In the genomic region with DNA sequence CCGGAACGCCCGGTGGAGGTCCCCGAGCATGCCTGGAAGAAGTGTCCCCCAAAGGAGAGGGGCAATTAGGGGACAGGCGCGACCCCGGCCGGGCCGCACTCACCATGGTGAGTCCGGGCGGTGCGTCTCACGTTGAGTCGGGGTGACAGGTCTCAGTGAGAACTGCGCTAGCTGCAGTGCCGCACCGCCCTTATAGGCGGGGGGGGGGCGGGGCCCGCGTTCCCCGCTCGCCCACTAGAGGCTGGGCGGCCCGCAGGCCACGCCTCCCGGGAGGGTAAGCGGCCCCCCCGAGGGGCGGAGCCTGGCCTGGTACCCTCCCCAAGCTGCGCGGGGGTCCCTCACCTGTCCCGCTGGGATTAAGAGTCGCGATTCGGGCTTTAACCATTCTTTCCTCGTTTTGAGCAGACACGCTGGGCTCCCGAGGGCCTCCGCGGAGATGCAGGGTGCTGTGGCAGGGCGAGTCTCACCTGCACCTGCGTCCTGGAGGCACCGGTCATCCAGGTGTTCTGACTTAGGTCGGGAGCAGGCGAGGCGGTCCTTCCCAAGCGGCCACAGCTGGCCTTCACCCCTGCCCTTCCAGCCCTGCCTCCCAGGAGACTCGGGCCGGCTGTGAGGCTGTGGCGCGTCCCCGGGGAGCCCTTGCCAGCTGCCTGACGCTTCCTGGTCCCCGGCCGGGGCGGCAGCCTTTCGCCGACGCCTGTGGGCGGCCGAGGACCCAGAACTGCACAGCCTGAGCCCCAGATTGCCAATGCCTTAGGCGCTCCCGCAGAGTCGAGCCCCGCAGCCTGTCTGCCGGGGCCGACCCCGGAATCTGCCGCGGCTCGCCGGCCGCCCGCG, we compare ENCODE assay signal across 8 cellular contexts. TPM values are rescaled to one million over a fixed set of nuclear protein-coding genes. Genes with fewer than 3 reads are reported as not detected.
A peak's percentile ranks its signal among the peaks of the same experiment; 100 is the strongest.
DNase-seq lines count a peak whose midpoint lies in the region; ATAC-seq, FAIRE-seq and TF ChIP-seq lines count a peak whose summit lies in the region.

A gene (minus strand): TSS at position 166 of the 837 bp plus-strand sequence. CDS start 60 bp downstream, at position 106.

- H3K27ac Mint-ChIP-seq in activated CD4-positive, alpha-beta T cell treated with anti-CD3 and anti-CD28 coated beads, Interleukin-2, amount 10 ng/mL, durations not matched to agents 7 days and 5 days: peak within 1 kb of the TSS; percentile 93

- DNase-seq in AG04450 (ENCODE audit: low read depth, low spot score): no peak
- peak; percentile 39 for DNase-seq in NCI-H524 treated with DMSO at 0.1 percent for 48 hours (lab: John Stamatoyannopoulos, UW)
- DNase-seq in activated CD4-positive, alpha-beta T cell treated with anti-CD3 and anti-CD28 coated beads, Interleukin-2, amount 10 ng/mL, durations not matched to agents 7 days and 5 days: peak; percentile 91
- peak; percentile 94 for DNase-seq in colonic mucosa
- peak; percentile 58 for DNase-seq in HepG2 (ENCODE audit: low spot score)
- DNase-seq in stimulated activated CD4-positive, alpha-beta T cell treated with anti-CD3 and anti-CD28 coated beads, Interleukin-2, amount 100 ng/mL, for 48 hours: peak; percentile 81 to 88

- no peaks in the 10 kb centered on the region for H3K27me3 Mint-ChIP-seq in activated CD4-positive, alpha-beta T cell treated with anti-CD3 and anti-CD28 coated beads, Interleukin-2, amount 10 ng/mL, durations not matched to agents 7 days and 5 days

- no peaks in the 10 kb centered on the region for H3K9me3 Mint-ChIP-seq in activated CD4-positive, alpha-beta T cell treated with anti-CD3 and anti-CD28 coated beads, Interleukin-2, amount 10 ng/mL, durations not matched to agents 7 days and 5 days

- H3K27me3 ChIP-seq in AG04450 (ENCODE audit: control insufficient read depth, insufficient read depth, low read length): peaks cover 14% of the 10 kb centered on the region
- H3K27me3 ChIP-seq in colonic mucosa: no peaks in the 10 kb centered on the region
- H3K27me3 ChIP-seq in HepG2 (ENCODE audit: control insufficient read depth in 1 of 2, insufficient read depth in 2 of 2, low read length in 2 of 2): peaks cover 2 to 40% of the 10 kb centered on the region in 2 experiments; a peak in 4 of 5 replicates

- POLR2A ChIA-PET in AG04450 (lab: Yijun Ruan, JAX) (interaction anchor here (0.6 to 1.7 kb wide), 6 partner anchors 21 to 149 kb away, joined by 3 to 9 read pairs (median 5); a partner anchor contains a TSS), HepG2 (lab: Yijun Ruan, JAX) (interaction anchor here (1.0 to 3.5 kb wide), 14 partner anchors 9 to 298 kb away, joined by 3 to 26 read pairs (median 6); a partner anchor contains a TSS)
- POLR2A ChIA-PET in activated CD4-positive, alpha-beta T cell treated with anti-CD3 and anti-CD28 coated beads, Interleukin-2, amount 10 ng/mL, durations not matched to agents 7 days and 5 days (lab: Charles Lee): interaction anchor here (0.7 to 1.5 kb wide), 5 partner anchors 9 to 75 kb away, joined by 3 to 6 read pairs (median 5); a partner anchor contains a TSS

- intact Hi-C loops in colonic mucosa (cut with DNase I) (no loop called here), HepG2 (cut with micrococcal nuclease; ENCODE audit: unreplicated experiment) (no loop called here)

- H3K4me1 ChIP-seq in colonic mucosa: peaks cover 26% of the 10 kb centered on the region
- H3K4me1 ChIP-seq in HepG2 (ENCODE audit: insufficient read depth, low read length): peaks cover 60% of the 10 kb centered on the region

- TF ChIP-seq EP300 in HepG2 (IDR thresholded peaks at IDR 0.05; ENCODE audit: low read depth in 2 of 2, low read length in 2 of 2) (no peak), HepG2 (CRISPR knock-in tag; IDR thresholded peaks at IDR 0.05; ENCODE audit: borderline replicate concordance) (no peak)

- peaks cover 50% of the 10 kb centered on the region for H3K4me1 Mint-ChIP-seq in activated CD4-positive, alpha-beta T cell treated with anti-CD3 and anti-CD28 coated beads, Interleukin-2, amount 10 ng/mL, durations not matched to agents 7 days and 5 days

- 0% methylated on average over 27 of the region's 76 CpGs for WGBS in HepG2 (ENCODE audit: low lambda C conversion rate)

- FAIRE-seq in HepG2 (lab: Jason Lieb, UNC): peak; percentile 63

- peak; percentile 55 for ATAC-seq in GM18907 (IDR thresholded peaks at IDR 0.05; ENCODE audit: unreplicated experiment)
- ATAC-seq in HG03135 (IDR thresholded peaks at IDR 0.05; ENCODE audit: unreplicated experiment): peak; percentile 56
- ATAC-seq in HepG2: peak; percentile 62

- H3K4me3 ChIP-seq in AG04450 (ENCODE audit: low read depth, low read length): peak within 1 kb of the TSS; percentile 66
- peak within 1 kb of the TSS; percentile 89 for H3K4me3 ChIP-seq in colonic mucosa
- peak within 1 kb of the TSS; percentile 62 to 83 (median 62) for H3K4me3 ChIP-seq in HepG2 (replicated peaks in 1 of 3; ENCODE audit: insufficient read depth in 1 of 3, low read depth in 2 of 3, low read length in 3 of 3)

- TF ChIP-seq POLR2A in HepG2 (IDR thresholded peaks at IDR 0.05; ENCODE audit: insufficient read depth in 1 of 2, low read depth in 2 of 2, low read length in 2 of 2): peak in 1 of 2 experiments; percentile 48; a peak in 1 of 4 replicates

- no peaks in the 10 kb centered on the region for H3K79me2 ChIP-seq in HepG2 (ENCODE audit: insufficient read depth, low read length)

- CTCF ChIA-PET in AG04450 (lab: Charles Lee): interaction anchor here (0.6 to 3.1 kb wide), 6 partner anchors 8 to 83 kb away, joined by 3 to 19 read pairs (median 14); a partner anchor contains a TSS
- CTCF ChIA-PET in activated CD4-positive, alpha-beta T cell treated with anti-CD3 and anti-CD28 coated beads, Interleukin-2, amount 10 ng/mL, durations not matched to agents 7 days and 5 days (lab: Charles Lee): interaction anchor here (1.0 to 9.7 kb wide), 12 partner anchors 8 to 97 kb away, joined by 3 to 99 read pairs (median 4); a partner anchor contains a TSS
- CTCF ChIA-PET in HepG2 (lab: Yijun Ruan, JAX; ENCODE audit: low intra/inter-chr PET ratio, low total read pairs): interaction anchor here (0.9 to 1.2 kb wide), 2 partner anchors 23 to 40 kb away, joined by 3 read pairs; no protein-coding TSS in a partner anchor

- no peak within 1 kb of the TSS for H2AFZ ChIP-seq in HepG2 (ENCODE audit: low read length)

- TF ChIP-seq CTCF in AG04450 (IDR thresholded peaks at IDR 0.05; ENCODE audit: low read depth, low read length): no peak
- peak; percentile 15 for TF ChIP-seq CTCF in colonic mucosa (IDR thresholded peaks at IDR 0.05)
- TF ChIP-seq CTCF in HepG2 (CRISPR knock-in tag; IDR thresholded peaks at IDR 0.05): peak; percentile 6; the same call in 1 of the 2 replicates

- H3K36me3 ChIP-seq in colonic mucosa: no peaks in the 10 kb centered on the region
- no peaks in the 10 kb centered on the region for H3K36me3 ChIP-seq in HepG2 (replicated peaks in 1 of 2; ENCODE audit: control insufficient read depth in 1 of 2, insufficient read depth in 2 of 2, low read length in 2 of 2)

- TF ChIP-seq RAD21 in HepG2 (CRISPR knock-in tag; IDR thresholded peaks at IDR 0.05): no peak

- no peaks in the 10 kb centered on the region for H4K20me1 ChIP-seq in HepG2 (ENCODE audit: insufficient read depth, low read length)

- H3K4me2 ChIP-seq in HepG2 (ENCODE audit: low read depth, low read length): peak within 1 kb of the TSS; percentile 99

- H3K9ac ChIP-seq in colonic mucosa (ENCODE audit: low read depth in 2 of 2, low read length in 2 of 2) (peak within 1 kb of the TSS; percentile 83 to 94), HepG2 (ENCODE audit: insufficient read depth, low read depth, low read length) (peak within 1 kb of the TSS; percentile 46; the same call in 1 of the 2 replicates)

- no peaks in the 10 kb centered on the region for H3K9me3 ChIP-seq in AG04450 (ENCODE audit: control insufficient read depth, insufficient read depth, low read length)
- no peaks in the 10 kb centered on the region for H3K9me3 ChIP-seq in colonic mucosa
- H3K9me3 ChIP-seq in HepG2 (ENCODE audit: low read length): no peaks in the 10 kb centered on the region

- peak within 1 kb of the TSS; percentile 99 for H3K4me3 Mint-ChIP-seq in activated CD4-positive, alpha-beta T cell treated with anti-CD3 and anti-CD28 coated beads, Interleukin-2, amount 10 ng/mL, durations not matched to agents 7 days and 5 days

- H3K27ac ChIP-seq in AG04450 (ENCODE audit: low read depth, low read length): no peak within 1 kb of the TSS
- peak within 1 kb of the TSS; percentile 81 for H3K27ac ChIP-seq in colonic mucosa
- H3K27ac ChIP-seq in HepG2 (ENCODE audit: extremely low read length, insufficient read depth, low read length): no peak within 1 kb of the TSS

- in situ Hi-C loops in HepG2 (cut with HindIII; ENCODE audit: extremely low pct_ligation_motif_present, low pct_unique_long_range_greater_than_20kb): no loop called here

- H3K36me3 Mint-ChIP-seq in activated CD4-positive, alpha-beta T cell treated with anti-CD3 and anti-CD28 coated beads, Interleukin-2, amount 10 ng/mL, durations not matched to agents 7 days and 5 days (ENCODE audit: low read depth): peaks cover 40% of the 10 kb centered on the region

- BruUV-seq in HepG2 (replicated peaks; lab: Mats Ljungman, UMichigan): no TSS peak

RNA-seq across cellular contexts. Expression of the gene that starts here (rescaled TPM):
- polyA plus RNA-seq in AG04450 (2011; rRNA removed) (22.4 and 22.6 TPM in 2 replicates), HepG2 (2011; rRNA removed) (12.7 and 19.5 TPM in 2 replicates)
- polyA minus RNA-seq in AG04450 (2011; rRNA and poly(A)+ RNA removed): 8.5 and 9.5 TPM in 2 replicates
- 100 to 1,000 TPM; 261 to 339 TPM for total RNA-seq in activated CD4-positive, alpha-beta T cell treated with anti-CD3 and anti-CD28 coated beads, Interleukin-2, amount 10 ng/mL, durations not matched to agents 7 days and 5 days
- total RNA-seq in colonic mucosa (100 to 1,000 TPM in 1 of 2 donors, 10 to 100 TPM in 1; 68.4 to 149 TPM), HepG2 (2016; rRNA removed; fragmentation: Illumina TruSeq; extraction: Trizol) (0.97 and 1.3 TPM in 2 replicates)
- total RNA-seq in HepG2 (2016; cell fraction: cytosol; rRNA removed; fragmentation: Illumina TruSeq; extraction: Trizol; ENCODE audit: low read depth): 0.10 and 0.18 TPM in 2 replicates
- total RNA-seq in HepG2 (2016; cell fraction: insoluble cytoplasmic fraction; rRNA removed; fragmentation: Illumina TruSeq; extraction: Trizol): 1.2 and 2.1 TPM in 2 replicates
- total RNA-seq in HepG2 (2016; cell fraction: membrane; rRNA removed; fragmentation: Illumina TruSeq; extraction: Trizol): 0.34 and 0.52 TPM in 2 replicates
- 0.78 and 0.81 TPM in 2 replicates for total RNA-seq in HepG2 (2016; cell fraction: nucleus; rRNA removed; fragmentation: Illumina TruSeq; extraction: Trizol)
- 10.0 and 11.2 TPM in 2 replicates for polyA plus RNA-seq in HepG2 (2011; cell fraction: cytosol; rRNA removed)
- 37.1 and 38.2 TPM in 2 replicates for polyA plus RNA-seq in HepG2 (2011; cell fraction: nucleus; rRNA removed)
- polyA plus RNA-seq in HepG2 (2012): 15.6 and 17.6 TPM in 2 replicates
- 0.87 and 1.3 TPM in 2 replicates for polyA plus RNA-seq in HepG2 (2016; cell fraction: cytosol; fragmentation: Illumina TruSeq; extraction: Trizol; ENCODE audit: low read depth)
- 2.8 TPM in 2 replicates for polyA plus RNA-seq in HepG2 (2016; cell fraction: insoluble cytoplasmic fraction; fragmentation: Illumina TruSeq; extraction: Trizol; ENCODE audit: low read depth)
- polyA plus RNA-seq in HepG2 (2016; cell fraction: membrane; fragmentation: Illumina TruSeq; extraction: Trizol; ENCODE audit: low read depth): 0.76 and 1.1 TPM in 2 replicates
- 1.9 and 3.4 TPM in 2 replicates for polyA plus RNA-seq in HepG2 (2016; cell fraction: nucleus; fragmentation: Illumina TruSeq; extraction: Trizol; ENCODE audit: insufficient read depth, low read depth)
- polyA minus RNA-seq in HepG2 (2011; rRNA and poly(A)+ RNA removed; ENCODE audit: low replicate concordance): 6.5 and 116 TPM in 2 replicates
- 1.8 and 2.1 TPM in 2 replicates for polyA minus RNA-seq in HepG2 (2011; cell fraction: cytosol; rRNA and poly(A)+ RNA removed)
- 2.0 and 3.0 TPM in 2 replicates for polyA minus RNA-seq in HepG2 (2011; cell fraction: nucleus; rRNA and poly(A)+ RNA removed)

Comparison
In these comparisons a context has a peak if more than half of its experiments do, and no peak if none do; other contexts are left out.
1. RNA of the gene that starts here (total RNA-seq): 261 to 339 TPM in activated CD4-positive, alpha-beta T cell treated with anti-CD3 and anti-CD28 coated beads, Interleukin-2, amount 10 ng/mL, durations not matched to agents 7 days and 5 days and 68.4 to 149 TPM in colonic mucosa; 0.10 to 2.1 TPM in HepG2; every median in the first group is over 10 times any median in the second.
2. Peak in every context shown above with its lines, with median percentiles within 50 percentile points of each other: H3K4me3 ChIP-seq and ATAC-seq.